8 cellular contexts compared by ENCODE assay signal in the genomic region with DNA sequence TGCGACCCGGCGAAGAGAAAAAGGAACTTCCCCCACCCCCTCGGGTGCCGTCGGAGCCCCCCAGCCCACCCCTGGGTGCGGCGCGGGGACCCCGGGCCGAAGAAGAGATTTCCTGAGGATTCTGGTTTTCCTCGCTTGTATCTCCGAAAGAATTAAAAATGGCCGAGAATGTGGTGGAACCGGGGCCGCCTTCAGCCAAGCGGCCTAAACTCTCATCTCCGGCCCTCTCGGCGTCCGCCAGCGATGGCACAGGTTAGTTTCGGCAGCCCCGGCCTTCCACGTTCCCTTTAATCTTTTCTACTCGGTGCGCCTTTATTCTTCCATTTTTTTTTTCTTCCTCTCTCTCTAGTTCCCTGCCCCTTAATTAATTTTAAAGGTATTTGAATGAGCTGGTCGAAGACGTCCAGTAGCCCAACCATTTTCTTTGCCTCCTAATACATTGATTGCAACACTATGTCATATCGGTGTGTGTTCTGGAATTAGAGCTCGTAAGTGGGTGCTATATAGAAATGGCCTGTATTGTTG. TPM values are rescaled to one million over a fixed set of nuclear protein-coding genes. Genes with fewer than 3 reads are reported as not detected.
DNase-seq lines count a peak whose midpoint lies in the region; ATAC-seq and TF ChIP-seq lines count a peak whose summit lies in the region.

No MANE protein-coding gene starts in this region.

- peak overlapping the region; percentile 81 for H2AFZ ChIP-seq in parathyroid adenoma

- H3K36me3 ChIP-seq in parathyroid adenoma (ENCODE audit: control insufficient read depth, insufficient read depth, low read length), result no peaks in the 10 kb centered on the region

- H3K4me2 ChIP-seq in parathyroid adenoma (ENCODE audit: low read length), result peak overlapping the region; percentile 75

- H3K9me3 Mint-ChIP-seq in activated naive CD4-positive, alpha-beta T cell treated with anti-CD3 and anti-CD28 coated beads, Interleukin-2, amount 50 U/mL, for 72 hours, result no peaks in the 10 kb centered on the region

- peak overlapping the region; percentile 98 for H3K27ac ChIP-seq in parathyroid adenoma

- H3K4me3 ChIP-seq in AG04449 (ENCODE audit: low read depth, low read length) (peak overlapping the region; percentile 83), parathyroid adenoma (ENCODE audit: low read depth, low read length) (peak overlapping the region; percentile 88)

- peak overlapping the region; percentile 80 for H3K9ac ChIP-seq in parathyroid adenoma

- no peaks in the 10 kb centered on the region for H3K4me1 ChIP-seq in parathyroid adenoma

- H3K27ac Mint-ChIP-seq in activated naive CD4-positive, alpha-beta T cell treated with anti-CD3 and anti-CD28 coated beads, Interleukin-2, amount 50 U/mL, for 72 hours, result peak overlapping the region; percentile 89 to 97

- H3K79me2 ChIP-seq in parathyroid adenoma, result peaks cover 24% of the 10 kb centered on the region

- ATAC-seq in activated naive CD4-positive, alpha-beta T cell treated with anti-CD3 and anti-CD28 coated beads, Interleukin-2, amount 50 U/mL, for 72 hours, result no peak
- ATAC-seq in Right ventricle myocardium superior (ENCODE audit: poor library complexity) (no peak), HG02642 (IDR thresholded peaks at IDR 0.05; ENCODE audit: poor library complexity, unreplicated experiment) (no peak), HG03039 (IDR thresholded peaks at IDR 0.05; ENCODE audit: unreplicated experiment) (no peak)

- H3K9me3 ChIP-seq in parathyroid adenoma (ENCODE audit: control insufficient read depth, low read length), result no peaks in the 10 kb centered on the region

- no peaks in the 10 kb centered on the region for H3K27me3 ChIP-seq in parathyroid adenoma (ENCODE audit: control insufficient read depth, insufficient read depth, low read length)

- CTCF ChIA-PET in AG04449 (lab: Yijun Ruan, JAX), result interaction anchor here (1.5 to 2.5 kb wide), 4 partner anchors 13 to 170 kb away, joined by 5 to 16 read pairs (median 6); a partner anchor contains a TSS

- POLR2A ChIA-PET in AG04449 (lab: Yijun Ruan, JAX), result interaction anchor here (0.7 to 3.1 kb wide), 3 partner anchors 24 to 141 kb away, joined by 3 to 18 read pairs (median 5); a partner anchor contains a TSS

- no peak for TF ChIP-seq CTCF in AG04449 (IDR thresholded peaks at IDR 0.05; ENCODE audit: insufficient read depth, low read length, missing control alignments)
- no peak for TF ChIP-seq CTCF in GM10266 (IDR thresholded peaks at IDR 0.05; ENCODE audit: control insufficient read depth, insufficient read depth, low read depth, missing control alignments)
- no peak for TF ChIP-seq CTCF in parathyroid adenoma (IDR thresholded peaks at IDR 0.05)

- intact Hi-C loops in Right ventricle myocardium superior (cut with DNase I), result no loop called here

- H3K36me3 Mint-ChIP-seq in activated naive CD4-positive, alpha-beta T cell treated with anti-CD3 and anti-CD28 coated beads, Interleukin-2, amount 50 U/mL, for 72 hours, result peaks cover 19 to 26% of the 10 kb centered on the region in 2 donors

- DNase-seq in AG04449 (ENCODE audit: low read depth, low spot score) (no peak), GM10266 (ENCODE audit: extremely low spot score) (peak; percentile 42), NCI-H2227 (lab: John Stamatoyannopoulos, UW; ENCODE audit: unreplicated experiment) (peak; percentile 33), Right ventricle myocardium superior (peak; percentile 55)
- no peak for DNase-seq in activated naive CD4-positive, alpha-beta T cell treated with anti-CD3 and anti-CD28 coated beads, Interleukin-2, amount 50 U/mL, for 72 hours (ENCODE audit: low spot score in 2 of 2)

RNA-seq across cellular contexts. Expression of a gene that starts 0.5 kb away (rescaled TPM):
- total RNA-seq in activated naive CD4-positive, alpha-beta T cell treated with anti-CD3 and anti-CD28 coated beads, Interleukin-2, amount 50 U/mL, for 72 hours, result 10 to 100 TPM; 56.1 to 56.6 TPM
- 24.2 TPM for total RNA-seq in Right ventricle myocardium superior

Comparison
In these comparisons a context has a peak if more than half of its experiments do, and no peak if none do; other contexts are left out.
1. DNase-seq: peak in GM10266 (single experiment), NCI-H2227 (single experiment) and Right ventricle myocardium superior (single experiment); none in AG04449 (single experiment) and activated naive CD4-positive, alpha-beta T cell treated with anti-CD3 and anti-CD28 coated beads, Interleukin-2, amount 50 U/mL, for 72 hours (0 of 2).